1 cellular context compared by ENCODE assay signal in the genomic region with DNA sequence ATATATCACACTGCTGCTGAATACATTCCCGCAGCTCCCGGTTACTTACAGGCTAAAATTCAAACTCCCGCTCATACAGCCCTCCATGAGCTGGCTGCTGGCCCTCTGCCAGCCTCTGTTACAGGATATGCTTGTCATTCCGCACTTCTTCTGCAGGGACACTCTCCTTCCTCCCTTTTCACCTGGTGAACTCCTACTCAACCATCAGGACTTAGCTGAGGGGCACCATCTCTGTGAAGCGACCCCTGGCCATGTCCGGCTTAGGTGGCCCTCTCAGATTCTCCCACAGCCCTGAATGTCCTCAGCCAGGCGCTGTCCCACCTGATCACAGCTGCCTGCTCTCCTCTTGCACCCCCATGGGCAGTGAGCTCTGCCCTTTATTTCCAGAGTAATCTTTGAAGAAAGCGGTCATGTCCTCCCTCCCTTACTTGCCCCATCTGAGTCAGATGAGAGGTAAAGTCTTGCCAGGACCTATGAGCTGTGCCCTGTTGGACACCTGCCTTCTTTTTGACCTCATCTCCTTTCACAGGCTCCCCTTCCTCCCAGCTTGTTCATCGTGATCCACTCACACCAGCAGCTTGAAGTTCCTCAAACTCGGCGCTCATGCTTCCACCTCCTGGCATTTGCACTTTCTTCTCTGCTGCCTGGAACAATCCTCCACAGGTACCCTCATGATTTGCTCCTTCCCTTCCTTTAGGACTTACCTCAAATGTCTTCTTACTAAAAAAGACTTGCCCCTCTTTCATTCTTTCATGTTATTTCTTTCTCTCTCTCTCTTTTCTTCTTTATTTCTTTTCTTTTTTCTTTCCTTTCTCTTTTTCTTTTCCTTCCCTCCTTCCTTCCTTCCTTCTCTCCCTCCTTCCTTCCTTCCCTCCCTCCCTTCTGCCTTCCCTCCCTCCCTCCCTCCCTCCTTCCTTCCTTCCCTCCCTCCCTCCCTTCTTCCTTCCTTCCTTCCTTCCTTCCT.
TF ChIP-seq lines count a peak whose summit lies in the region.

No MANE protein-coding gene starts in this region.

TF ChIP-seq in HepG2, 621 proteins besides CTCF, POLR2A, EP300 and RAD21:
- TF ChIP-seq KDM1A (CRISPR knock-in tag; IDR thresholded peaks at IDR 0.05) (no peak), ZSCAN20 (CRISPR knock-in tag; IDR thresholded peaks at IDR 0.05; ENCODE audit: borderline replicate concordance) (no peak), HIVEP1 (CRISPR knock-in tag; IDR thresholded peaks at IDR 0.05) (no peak), ZNF720 (CRISPR knock-in tag; IDR thresholded peaks at IDR 0.05) (no peak), ZNF263 (CRISPR knock-in tag; IDR thresholded peaks at IDR 0.05) (peak; percentile 18; the same call in 1 of the 2 replicates), ZNF234 (CRISPR knock-in tag; conservative IDR thresholded peaks at IDR 0.05) (no peak), TOPORS (CRISPR knock-in tag; IDR thresholded peaks at IDR 0.05) (no peak), ZC3H4 (CRISPR knock-in tag; IDR thresholded peaks at IDR 0.05; ENCODE audit: borderline replicate concordance) (no peak), GTF2F1 (IDR thresholded peaks at IDR 0.05; ENCODE audit: low read length) (no peak), PCBP2 (optimal IDR thresholded peaks at IDR 0.05; ENCODE audit: low read depth, low read length, poor library complexity, severe bottlenecking) (peak; percentile 84)
- TF ChIP-seq, protein P1, sequence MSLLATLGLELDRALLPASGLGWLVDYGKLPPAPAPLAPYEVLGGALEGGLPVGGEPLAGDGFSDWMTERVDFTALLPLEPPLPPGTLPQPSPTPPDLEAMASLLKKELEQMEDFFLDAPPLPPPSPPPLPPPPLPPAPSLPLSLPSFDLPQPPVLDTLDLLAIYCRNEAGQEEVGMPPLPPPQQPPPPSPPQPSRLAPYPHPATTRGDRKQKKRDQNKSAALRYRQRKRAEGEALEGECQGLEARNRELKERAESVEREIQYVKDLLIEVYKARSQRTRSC (CRISPR knock-in tag; IDR thresholded peaks at IDR 0.05; ENCODE audit: low read depth) = no peak
- TF ChIP-seq, protein P2, sequence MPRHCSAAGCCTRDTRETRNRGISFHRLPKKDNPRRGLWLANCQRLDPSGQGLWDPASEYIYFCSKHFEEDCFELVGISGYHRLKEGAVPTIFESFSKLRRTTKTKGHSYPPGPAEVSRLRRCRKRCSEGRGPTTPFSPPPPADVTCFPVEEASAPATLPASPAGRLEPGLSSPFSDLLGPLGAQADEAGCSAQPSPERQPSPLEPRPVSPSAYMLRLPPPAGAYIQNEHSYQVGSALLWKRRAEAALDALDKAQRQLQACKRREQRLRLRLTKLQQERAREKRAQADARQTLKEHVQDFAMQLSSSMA (CRISPR knock-in tag; IDR thresholded peaks at IDR 0.05) = no peak
